In genomic region chr16:68539704-68540370, GRCh38 we compare ENCODE assay signal across 8 cellular contexts.
DNase-seq lines count a peak whose midpoint lies in the region; ATAC-seq and TF ChIP-seq lines count a peak whose summit lies in the region.

No MANE protein-coding gene starts in this region.

- no peaks in the 10 kb centered on the region for H3K27me3 ChIP-seq in neuron (ENCODE audit: insufficient read depth, low read length)

- no peak overlapping the region for H2AFZ ChIP-seq in neuron (ENCODE audit: low read depth, low read length)

- H3K36me3 ChIP-seq in neuron (ENCODE audit: insufficient read depth, low read length) = peaks cover 36% of the 10 kb centered on the region

- ATAC-seq in HG03354 (IDR thresholded peaks at IDR 0.05; ENCODE audit: poor library complexity, severe bottlenecking, unreplicated experiment) = peak; percentile 33

- H3K4me3 ChIP-seq in WI38 (ENCODE audit: low read depth, low read length) (peak overlapping the region; percentile 82), neuron (ENCODE audit: low read length) (peak overlapping the region; percentile 77)

- no peak for TF ChIP-seq CTCF in WI38 (IDR thresholded peaks at IDR 0.05; ENCODE audit: low read depth, low read length)

- peaks cover 33% of the 10 kb centered on the region for H3K9me3 ChIP-seq in neuron (ENCODE audit: low read length)

- peak; percentile 6 for DNase-seq in activated gamma-delta T cell treated with Interleukin-2 at 50 U/mL for 16 hours
- no peak for DNase-seq in activated gamma-delta T cell (lab: John Stamatoyannopoulos, UW)
- DNase-seq in fibroblast of peridontal ligament (ENCODE audit: extremely low read depth) = peak; percentile 23
- no peak for DNase-seq in RPMI8226
- no peak for DNase-seq in T-helper 9 cell

- H3K4me1 ChIP-seq in neuron (ENCODE audit: insufficient read depth, low read length) = peaks cover 8% of the 10 kb centered on the region

Comparison
In these comparisons a context has a peak if more than half of its experiments do, and no peak if none do; other contexts are left out.
1. DNase-seq: peak in activated gamma-delta T cell treated with Interleukin-2 at 50 U/mL for 16 hours (single experiment) and fibroblast of peridontal ligament (single experiment); none in activated gamma-delta T cell (single experiment), RPMI8226 (single experiment) and T-helper 9 cell (single experiment).